Comparison of ENCODE assay signal across 8 cellular contexts in genomic region chr12:45669093-45669492, GRCh38.
A peak's percentile ranks its signal among the peaks of the same experiment; 100 is the strongest.
DNase-seq lines count a peak whose midpoint lies in the region; ATAC-seq and TF ChIP-seq lines count a peak whose summit lies in the region.

No MANE protein-coding gene starts in this region.

- no peak overlapping the region for H2BK12ac ChIP-seq in H9 (ENCODE audit: insufficient read length, low read depth, low read length)

- no peak overlapping the region for H2BK15ac ChIP-seq in H9 (ENCODE audit: low read depth, low read length)

- TF ChIP-seq CTCF in BE2C (IDR thresholded peaks at IDR 0.05; ENCODE audit: low read depth, low read length) (no peak), H9 (conservative IDR thresholded peaks at IDR 0.05) (no peak)

- no peaks in the 10 kb centered on the region for H3K9me3 Mint-ChIP-seq in activated T-helper 2 cell treated with anti-CD3 and anti-CD28 coated beads, Interferon-gamma antibody, Interleukin-2, Interleukin-4, amounts not matched to agents 10 μg/mL and 5 μg/mL and 100 μg/mL, durations not matched to agents 14 hours and 24 hours and 36 hours
- no peaks in the 10 kb centered on the region for H3K9me3 Mint-ChIP-seq in H9

- no peak overlapping the region for H3K56ac ChIP-seq in H9 (ENCODE audit: insufficient read length, low read depth, low read length)

- no peak overlapping the region for H3K4ac ChIP-seq in H9 (ENCODE audit: low read depth, low read length)

- no peak overlapping the region for H4K5ac ChIP-seq in H9 (ENCODE audit: insufficient read length, low read depth, low read length)

- H3K79me1 ChIP-seq in H9 (ENCODE audit: insufficient read depth, low read depth, low read length, poor library complexity, severe bottlenecking): no peaks in the 10 kb centered on the region

- H3K9ac ChIP-seq in BLaER1 treated with 17β-estradiol and CSF1 and Interleukin-3, amounts not matched to agents 10 nM and 100 nM: peak overlapping the region in 9 of 11 experiments; percentile 4 to 77 (median 74); a peak in 15 of 22 replicates
- H3K9ac ChIP-seq in H9 (ENCODE audit: extremely low read depth, insufficient read length, low read length): no peak overlapping the region

- H2BK5ac ChIP-seq in H9 (ENCODE audit: insufficient read length, low read length): no peak overlapping the region

- peaks cover 36% of the 10 kb centered on the region for H3K4me1 Mint-ChIP-seq in activated T-helper 2 cell treated with anti-CD3 and anti-CD28 coated beads, Interferon-gamma antibody, Interleukin-2, Interleukin-4, amounts not matched to agents 10 μg/mL and 5 μg/mL and 100 μg/mL, durations not matched to agents 14 hours and 24 hours and 36 hours (ENCODE audit: low read depth)
- H3K4me1 Mint-ChIP-seq in H9: 0 out of 4 replicates have a peak, but pooled peaks cover 3 to 6% of the 10 kb centered on the region in 2 experiments

- peak overlapping the region in 2 of 10 experiments; percentile 2 to 17; a peak in 2 of 20 replicates for H3K4me3 ChIP-seq in BLaER1 treated with 17β-estradiol and CSF1 and Interleukin-3, amounts not matched to agents 10 nM and 100 nM
- H3K4me3 ChIP-seq in BE2C (ENCODE audit: low read depth, low read length): no peak overlapping the region

- H2BK120ac ChIP-seq in H9 (ENCODE audit: low read depth, low read length, poor library complexity, severe bottlenecking): no peak overlapping the region

- no peak overlapping the region for H3K14ac ChIP-seq in H9 (ENCODE audit: insufficient read depth, low read length)

- intact Hi-C loops in activated T-helper 2 cell treated with anti-CD3 and anti-CD28 coated beads, Interferon-gamma antibody, Interleukin-2, Interleukin-4, amounts not matched to agents 10 μg/mL and 5 μg/mL and 100 μg/mL, durations not matched to agents 14 hours and 24 hours and 36 hours (cut with micrococcal nuclease): loop anchor here (2.0 kb wide), 1 partner anchor 476 kb away; no protein-coding TSS in a partner anchor

- H4K8ac ChIP-seq in H9 (replicated peaks; ENCODE audit: insufficient read length, low read depth, low read length): no peak overlapping the region

- no CpG with 5 or more reads among the region's 1 CpG for WGBS in H9 (ENCODE audit: extremely low coverage, insufficient read length, low lambda C conversion rate)

- H3K27ac ChIP-seq in BLaER1 treated with 17β-estradiol and CSF1 and Interleukin-3, amounts not matched to agents 10 nM and 100 nM: peak overlapping the region in 10 of 11 experiments; percentile 31 to 96 (median 91); a peak in 19 of 22 replicates
- no peak overlapping the region for H3K27ac ChIP-seq in H9 (ENCODE audit: insufficient read length, low read depth, low read length)

- no peaks in the 10 kb centered on the region for H3K79me2 ChIP-seq in H9 (ENCODE audit: insufficient read depth, low read length)

- peak overlapping the region; percentile 62 to 91 (median 81) for H3K4me2 ChIP-seq in BLaER1 treated with 17β-estradiol and CSF1 and Interleukin-3, amounts not matched to agents 10 nM and 100 nM
- no peak overlapping the region for H3K4me2 ChIP-seq in H9 (ENCODE audit: insufficient read depth, insufficient read length, low read length)

- H3K27me3 ChIP-seq in BLaER1 treated with 17β-estradiol and CSF1 and Interleukin-3, amounts not matched to agents 10 nM and 100 nM: no peaks in the 10 kb centered on the region
- H3K27me3 ChIP-seq in BE2C: peaks cover 3% of the 10 kb centered on the region; the same call in 1 of the 2 replicates
- H3K27me3 ChIP-seq in H9 (ENCODE audit: insufficient read depth, low read length): no peaks in the 10 kb centered on the region

- peak overlapping the region; percentile 38 for H3K27ac Mint-ChIP-seq in activated T-helper 2 cell treated with anti-CD3 and anti-CD28 coated beads, Interferon-gamma antibody, Interleukin-2, Interleukin-4, amounts not matched to agents 10 μg/mL and 5 μg/mL and 100 μg/mL, durations not matched to agents 14 hours and 24 hours and 36 hours
- no peak overlapping the region for H3K27ac Mint-ChIP-seq in H9

- no peak overlapping the region for H2AK5ac ChIP-seq in H9 (ENCODE audit: insufficient read length, low read length)

- H2AFZ ChIP-seq in H9 (ENCODE audit: low read length): no peak overlapping the region

- peaks cover 28 to 55% (median 39%) of the 10 kb centered on the region in 10 experiments for H3K4me1 ChIP-seq in BLaER1 treated with 17β-estradiol and CSF1 and Interleukin-3, amounts not matched to agents 10 nM and 100 nM
- H3K4me1 ChIP-seq in BE2C (no peaks in the 10 kb centered on the region), H9 (ENCODE audit: insufficient read depth, low read length) (no peaks in the 10 kb centered on the region)

- no peak overlapping the region for H3T11ph ChIP-seq in H9 (ENCODE audit: low read length)

- no peak for DNase-seq in activated T-helper 2 cell treated with anti-CD3 and anti-CD28 coated beads, Interferon-gamma antibody, Interleukin-2, Interleukin-4, amounts not matched to agents 10 μg/mL and 5 μg/mL and 100 μg/mL, durations not matched to agents 14 hours and 24 hours and 36 hours (ENCODE audit: low spot score)
- no peak for DNase-seq in BE2C
- DNase-seq in NCI-H510A treated with DMSO at 0.1 percent for 48 hours (lab: John Stamatoyannopoulos, UW): no peak
- no peak for DNase-seq in EL
- DNase-seq in H9: no peak

- H2BK20ac ChIP-seq in H9 (ENCODE audit: low read depth, low read length, poor library complexity, severe bottlenecking): no peak overlapping the region

- H3K9me3 ChIP-seq in BLaER1 treated with 17β-estradiol and CSF1 and Interleukin-3, amounts not matched to agents 10 nM and 100 nM (replicated peaks in 1 of 11): no peaks in the 10 kb centered on the region
- H3K9me3 ChIP-seq in BE2C (no peaks in the 10 kb centered on the region), H9 (ENCODE audit: control insufficient read depth, low read depth, low read length) (no peaks in the 10 kb centered on the region)

- H3K18ac ChIP-seq in H9 (ENCODE audit: insufficient read length, low read depth, low read length): no peak overlapping the region

- H3K36me3 Mint-ChIP-seq in activated T-helper 2 cell treated with anti-CD3 and anti-CD28 coated beads, Interferon-gamma antibody, Interleukin-2, Interleukin-4, amounts not matched to agents 10 μg/mL and 5 μg/mL and 100 μg/mL, durations not matched to agents 14 hours and 24 hours and 36 hours (ENCODE audit: low read depth): no peaks in the 10 kb centered on the region
- H3K36me3 Mint-ChIP-seq in H9 (ENCODE audit: insufficient read depth in 1 of 3, low read depth in 3 of 3): no peaks in the 10 kb centered on the region; a peak in 1 of 7 replicates

- no peak overlapping the region for H3K23ac ChIP-seq in H9 (ENCODE audit: insufficient read length, low read depth, low read length)

- ATAC-seq in GM19397 (IDR thresholded peaks at IDR 0.05; ENCODE audit: unreplicated experiment) (peak; percentile 90), HG03175 (IDR thresholded peaks at IDR 0.05; ENCODE audit: unreplicated experiment) (peak; percentile 82)

- H3K23me2 ChIP-seq in H9 (ENCODE audit: insufficient read length, low read depth, low read length, poor library complexity, severe bottlenecking): no peaks in the 10 kb centered on the region

- H3K4me3 Mint-ChIP-seq in activated T-helper 2 cell treated with anti-CD3 and anti-CD28 coated beads, Interferon-gamma antibody, Interleukin-2, Interleukin-4, amounts not matched to agents 10 μg/mL and 5 μg/mL and 100 μg/mL, durations not matched to agents 14 hours and 24 hours and 36 hours (ENCODE audit: low read depth): peak overlapping the region; percentile 48
- no peak overlapping the region for H3K4me3 Mint-ChIP-seq in H9

- H4K91ac ChIP-seq in H9 (ENCODE audit: insufficient read length, low read depth, low read length): no peak overlapping the region

- H3K36me3 ChIP-seq in BLaER1 treated with 17β-estradiol and CSF1 and Interleukin-3, amounts not matched to agents 10 nM and 100 nM: no peaks in the 10 kb centered on the region
- no peaks in the 10 kb centered on the region for H3K36me3 ChIP-seq in BE2C

- H4K20me1 ChIP-seq in BLaER1 treated with 17β-estradiol and CSF1 and Interleukin-3, amounts not matched to agents 10 nM and 100 nM: no peaks in the 10 kb centered on the region
- no peaks in the 10 kb centered on the region for H4K20me1 ChIP-seq in H9 (ENCODE audit: control insufficient read depth, insufficient read depth, insufficient read length)

- H3K27me3 Mint-ChIP-seq in activated T-helper 2 cell treated with anti-CD3 and anti-CD28 coated beads, Interferon-gamma antibody, Interleukin-2, Interleukin-4, amounts not matched to agents 10 μg/mL and 5 μg/mL and 100 μg/mL, durations not matched to agents 14 hours and 24 hours and 36 hours (ENCODE audit: low read depth): peaks cover 31% of the 10 kb centered on the region
- H3K27me3 Mint-ChIP-seq in H9 (ENCODE audit: low read depth): no peaks in the 10 kb centered on the region; the same call in 1 of the 2 replicates
